ENCODE assay signal across 21 cellular contexts in genomic region chr1:21283524-21283923, GRCh38. TPM values are rescaled to one million over a fixed set of nuclear protein-coding genes. Genes with fewer than 3 reads are reported as not detected.
DNase-seq lines count a peak whose midpoint lies in the region; ATAC-seq and TF ChIP-seq lines count a peak whose summit lies in the region.
"Had no signal": no experiment of that assay in that cellular context is flagged by ENCODE, and none has a peak within 500 bp of the region (broad histone marks: within the 10 kb centered on the region; RNA-seq: fewer than 3 reads in every experiment).

No MANE protein-coding gene starts in this region.

- no peak overlapping the region for H2BK15ac ChIP-seq in mesenchymal stem cell (ENCODE audit: low read depth, poor library complexity, severe bottlenecking)

- H3K9me3 ChIP-seq in mesenchymal stem cell (ENCODE audit: control insufficient read depth, low read length), result no peaks in the 10 kb centered on the region
- no peaks in the 10 kb centered on the region for H3K9me3 ChIP-seq in vagina
- H3K9me3 ChIP-seq in right cardiac atrium (ENCODE audit: control insufficient read depth, low read length), result no peaks in the 10 kb centered on the region
- H3K9me3 ChIP-seq: Caco-2, SJSA1 had no signal

- H3K18ac ChIP-seq in mesenchymal stem cell (ENCODE audit: low read depth in 1 of 2, low read length in 2 of 2), result no peak overlapping the region

- no peak for ATAC-seq in activated T-cell treated with anti-CD3 and anti-CD28 coated beads, Interleukin-2, amount 50 U/mL, for 72 hours (replicated peaks in 1 of 2)
- no peak for ATAC-seq in activated T-cell treated with anti-CD3 and anti-CD28 coated beads, Interleukin-2, amount 50 U/mL, for 4 hours
- ATAC-seq in right cardiac atrium, result no peak

- H2BK120ac ChIP-seq in mesenchymal stem cell (ENCODE audit: low read depth, low read length), result no peak overlapping the region

- peaks cover 36% of the 10 kb centered on the region for H3K79me1 ChIP-seq in mesenchymal stem cell (replicated peaks; ENCODE audit: low read length, poor library complexity, severe bottlenecking)

- no peak for DNase-seq in activated T-cell treated with anti-CD3 and anti-CD28 coated beads, Interleukin-2, amount 50 U/mL, for 72 hours
- no peak for DNase-seq in activated T-cell treated with anti-CD3 and anti-CD28 coated beads, Interleukin-2, amount 50 U/mL, for 4 hours
- no peak for DNase-seq in mesenchymal stem cell
- DNase-seq in vagina (ENCODE audit: extremely low spot score in 2 of 2), result no peak
- no peak for DNase-seq in T-helper 1 cell
- DNase-seq in right cardiac atrium, result no peak
- DNase-seq in 8988T, result no peak
- DNase-seq: Caco-2; CD4-positive, CD25-positive, alpha-beta regulatory T cell; Karpas-422; MV-4-11; NCI-H1105 treated with DMSO at 0.1 percent for 48 hours; NCI-H1694; NCI-H2081; NCI-H2171; NCI-H345; NCI-H524; NCI-H774; NK-92 treated with Interleukin-12 subunit alpha and Interleukin-12 subunit beta, amount 100 ng/mL, for 24 hours had no signal

- no peak overlapping the region for H3K9ac ChIP-seq in mesenchymal stem cell (ENCODE audit: low read length)

- H3K23ac ChIP-seq in mesenchymal stem cell (ENCODE audit: low read length in 2 of 2), result peak overlapping the region in 1 of 2 experiments; percentile 21

- H3K4me1 ChIP-seq in mesenchymal stem cell (ENCODE audit: control insufficient read depth, insufficient read depth, low read depth, low read length), result peaks cover 22% of the 10 kb centered on the region
- peaks cover 62% of the 10 kb centered on the region for H3K4me1 ChIP-seq in vagina
- peaks cover 23% of the 10 kb centered on the region for H3K4me1 ChIP-seq in right cardiac atrium (ENCODE audit: control insufficient read depth, insufficient read depth, low read length)

- no peak overlapping the region for H2BK12ac ChIP-seq in mesenchymal stem cell (ENCODE audit: low read length in 2 of 2)

- H3K4me3 ChIP-seq in mesenchymal stem cell (ENCODE audit: insufficient read depth in 1 of 2, low read depth in 1 of 2, low read length in 2 of 2) (no peak overlapping the region), vagina (no peak overlapping the region), right cardiac atrium (ENCODE audit: low read length) (no peak overlapping the region)
- H3K4me3 ChIP-seq: SJSA1 had no signal

- intact Hi-C loops in dendritic cell treated with granulocyte-macrophage colony-stimulating factor and Interleukin-4, amounts not matched to agents 40 ng/mL and 50 ng/mL, for 4 days (cut with micrococcal nuclease), result no loop called here
- intact Hi-C loops in vagina (cut with DNase I), result no loop called here
- intact Hi-C loops in right cardiac atrium (cut with DNase I), result no loop called here

- no peak overlapping the region for H3K14ac ChIP-seq in mesenchymal stem cell (ENCODE audit: low read length in 2 of 2)

- H3K27ac ChIP-seq in mesenchymal stem cell (ENCODE audit: low read length, poor library complexity, severe bottlenecking) (no peak overlapping the region), vagina (peak overlapping the region; percentile 0), right cardiac atrium (ENCODE audit: low read length) (no peak overlapping the region)
- H3K27ac ChIP-seq: SJSA1 had no signal

- peaks cover 7 to 26% of the 10 kb centered on the region in 2 donors for H3K36me3 Mint-ChIP-seq in activated T-cell treated with anti-CD3 and anti-CD28 coated beads, Interleukin-2, amount 50 U/mL, for 72 hours (ENCODE audit: insufficient read depth in 2 of 2)
- peaks cover 29% of the 10 kb centered on the region for H3K36me3 Mint-ChIP-seq in activated T-cell treated with anti-CD3 and anti-CD28 coated beads, Interleukin-2, amount 50 U/mL, for 4 hours (ENCODE audit: insufficient read depth)
- H3K36me3 Mint-ChIP-seq in dendritic cell treated with granulocyte-macrophage colony-stimulating factor and Interleukin-4, amounts not matched to agents 40 ng/mL and 50 ng/mL, for 4 days (ENCODE audit: low read depth), result no peaks in the 10 kb centered on the region

- H2AK5ac ChIP-seq in mesenchymal stem cell (ENCODE audit: low read length, severe bottlenecking), result no peak overlapping the region

- no peaks in the 10 kb centered on the region for H3K9me3 Mint-ChIP-seq in activated T-cell treated with anti-CD3 and anti-CD28 coated beads, Interleukin-2, amount 50 U/mL, for 72 hours
- H3K9me3 Mint-ChIP-seq in activated T-cell treated with anti-CD3 and anti-CD28 coated beads, Interleukin-2, amount 50 U/mL, for 4 hours, result no peaks in the 10 kb centered on the region
- no peaks in the 10 kb centered on the region for H3K9me3 Mint-ChIP-seq in dendritic cell treated with granulocyte-macrophage colony-stimulating factor and Interleukin-4, amounts not matched to agents 40 ng/mL and 50 ng/mL, for 4 days
- H3K9me3 Mint-ChIP-seq: CD4-positive, CD25-positive, alpha-beta regulatory T cell had no signal

- no peak overlapping the region for H3K4ac ChIP-seq in mesenchymal stem cell (ENCODE audit: low read depth in 1 of 2, low read length in 2 of 2)

- no peak overlapping the region for H2BK5ac ChIP-seq in mesenchymal stem cell (ENCODE audit: low read depth, low read length, poor library complexity, severe bottlenecking)

- TF ChIP-seq POLR2A in vagina (IDR thresholded peaks at IDR 0.05), result no peak

- H3K36me3 ChIP-seq in mesenchymal stem cell (ENCODE audit: control insufficient read depth in 1 of 2, insufficient read depth in 2 of 2, low read depth in 1 of 2, low read length in 2 of 2), result peaks cover 21 to 22% of the 10 kb centered on the region in 2 experiments
- H3K36me3 ChIP-seq in vagina, result no peaks in the 10 kb centered on the region

- H3K4me1 Mint-ChIP-seq in activated T-cell treated with anti-CD3 and anti-CD28 coated beads, Interleukin-2, amount 50 U/mL, for 72 hours (ENCODE audit: low read depth), result peaks cover 53% of the 10 kb centered on the region
- H3K4me1 Mint-ChIP-seq in activated T-cell treated with anti-CD3 and anti-CD28 coated beads, Interleukin-2, amount 50 U/mL, for 4 hours (ENCODE audit: low read depth), result peaks cover 54% of the 10 kb centered on the region
- H3K4me1 Mint-ChIP-seq in dendritic cell treated with granulocyte-macrophage colony-stimulating factor and Interleukin-4, amounts not matched to agents 40 ng/mL and 50 ng/mL, for 4 days (ENCODE audit: low read depth), result peaks cover 52% of the 10 kb centered on the region

- no peak overlapping the region for H2AFZ ChIP-seq in mesenchymal stem cell (ENCODE audit: low read depth, low read length)

- no peaks in the 10 kb centered on the region for H3K27me3 Mint-ChIP-seq in activated T-cell treated with anti-CD3 and anti-CD28 coated beads, Interleukin-2, amount 50 U/mL, for 72 hours (ENCODE audit: low read depth)
- H3K27me3 Mint-ChIP-seq in activated T-cell treated with anti-CD3 and anti-CD28 coated beads, Interleukin-2, amount 50 U/mL, for 4 hours (ENCODE audit: low read depth), result no peaks in the 10 kb centered on the region
- peaks cover 24% of the 10 kb centered on the region for H3K27me3 Mint-ChIP-seq in dendritic cell treated with granulocyte-macrophage colony-stimulating factor and Interleukin-4, amounts not matched to agents 40 ng/mL and 50 ng/mL, for 4 days
- H3K27me3 Mint-ChIP-seq: CD4-positive, CD25-positive, alpha-beta regulatory T cell had no signal

- no peak overlapping the region for H4K8ac ChIP-seq in mesenchymal stem cell (ENCODE audit: low read length)

- no peak for TF ChIP-seq CTCF in vagina (IDR thresholded peaks at IDR 0.05)

- H3K4me2 ChIP-seq in mesenchymal stem cell (ENCODE audit: low read length, poor library complexity, severe bottlenecking), result no peak overlapping the region

- 90% methylated on average over 7 of the region's 7 CpGs for WGBS in mesenchymal stem cell
- 93% methylated on average over 7 of the region's 7 CpGs for WGBS in right cardiac atrium

- peak overlapping the region; percentile 57 for H4K91ac ChIP-seq in mesenchymal stem cell (ENCODE audit: low read length)

- H3K27me3 ChIP-seq in mesenchymal stem cell (ENCODE audit: control insufficient read depth in 1 of 2, insufficient read depth in 1 of 2, low read length in 2 of 2) (no peaks in the 10 kb centered on the region), vagina (no peaks in the 10 kb centered on the region), right cardiac atrium (ENCODE audit: control insufficient read depth, insufficient read depth) (no peaks in the 10 kb centered on the region)
- H3K27me3 ChIP-seq: SJSA1 had no signal

- H3K27ac Mint-ChIP-seq in activated T-cell treated with anti-CD3 and anti-CD28 coated beads, Interleukin-2, amount 50 U/mL, for 72 hours, result peak overlapping the region; percentile 79
- H3K27ac Mint-ChIP-seq in dendritic cell treated with granulocyte-macrophage colony-stimulating factor and Interleukin-4, amounts not matched to agents 40 ng/mL and 50 ng/mL, for 4 days, result peak overlapping the region; percentile 79

- H3K4me3 Mint-ChIP-seq in activated T-cell treated with anti-CD3 and anti-CD28 coated beads, Interleukin-2, amount 50 U/mL, for 72 hours, result no peak overlapping the region
- H3K4me3 Mint-ChIP-seq in activated T-cell treated with anti-CD3 and anti-CD28 coated beads, Interleukin-2, amount 50 U/mL, for 4 hours, result no peak overlapping the region
- no peak overlapping the region for H3K4me3 Mint-ChIP-seq in dendritic cell treated with granulocyte-macrophage colony-stimulating factor and Interleukin-4, amounts not matched to agents 40 ng/mL and 50 ng/mL, for 4 days

RNA-seq across cellular contexts. Expression of gene ECE1, which starts 6.7 kb away (rescaled TPM):
- 100 to 1,000 TPM; 159 to 193 TPM for total RNA-seq in activated T-cell treated with anti-CD3 and anti-CD28 coated beads, Interleukin-2, amount 50 U/mL, for 72 hours
- total RNA-seq in activated T-cell treated with anti-CD3 and anti-CD28 coated beads, Interleukin-2, amount 50 U/mL, for 4 hours, result 100 to 1,000 TPM; 121 to 168 (median 149) TPM
- polyA plus RNA-seq in mesenchymal stem cell (2013, experiment 1 of 2), result 229 TPM
- 222 TPM for polyA plus RNA-seq in mesenchymal stem cell (2013, experiment 2 of 2)
- total RNA-seq in vagina (93.8 TPM), right cardiac atrium (100 to 1,000 TPM in 3 of 4 donors, 10 to 100 TPM in 1; 99.1 to 158 (median 114) TPM)
- 76.2 TPM for polyA plus RNA-seq in right cardiac atrium
